In genomic region chr18:49041677-49042570, GRCh38 we compare ENCODE assay signal across 8 cellular contexts.
DNase-seq lines count a peak whose midpoint lies in the region; ATAC-seq and TF ChIP-seq lines count a peak whose summit lies in the region.

No MANE protein-coding gene starts in this region.

- H3K9me3 ChIP-seq in HEK293 (ENCODE audit: control insufficient read depth, insufficient read depth, low read depth, low read length): peaks cover 2% of the 10 kb centered on the region; the same call in 1 of the 2 replicates

- ATAC-seq in GM18867 (IDR thresholded peaks at IDR 0.05; ENCODE audit: unreplicated experiment): no peak
- ATAC-seq in HG02938 (IDR thresholded peaks at IDR 0.05; ENCODE audit: unreplicated experiment): no peak
- no peak for ATAC-seq in HG02870 (IDR thresholded peaks at IDR 0.05; ENCODE audit: unreplicated experiment)

- CTCF ChIA-PET in HEK293 (lab: Yijun Ruan, JAX): interaction anchor here (0.6 to 3.9 kb wide), 27 partner anchors 9 to 405 kb away, joined by 3 to 28 read pairs (median 4); no protein-coding TSS in a partner anchor

- H3K27ac ChIP-seq in HEK293 (ENCODE audit: extremely low read depth, low read depth, low read length): 0 out of 2 replicates have a peak overlapping the region, but pooled peaks have one; percentile 5

- peak; percentile 53 for DNase-seq in COR-L47 (lab: John Stamatoyannopoulos, UW)
- peak in 3 of 5 donors; percentile 27 to 45 (median 31) for DNase-seq in T-helper 1 cell
- peak; percentile 27 to 62 for DNase-seq in dermis microvascular lymphatic vessel endothelial cell (ENCODE audit: low read depth in 2 of 2)
- peak; percentile 40 for DNase-seq in mucosa of gallbladder (ENCODE audit: low spot score)

- H3K4me3 ChIP-seq in HEK293 (ENCODE audit: low read depth, low read length): no peak overlapping the region

- POLR2A ChIA-PET in HEK293 (lab: Yijun Ruan, JAX): interaction anchor here (0.8 to 3.0 kb wide), 5 partner anchors 20 to 94 kb away, joined by 3 to 17 read pairs (median 5); no protein-coding TSS in a partner anchor

- no peak; the same call in 1 of the 2 replicates for TF ChIP-seq CTCF in HEK293 (tag by site-specific recombination; IDR thresholded peaks at IDR 0.05)

- peaks cover 8 to 10% of the 10 kb centered on the region in 2 experiments for H3K36me3 ChIP-seq in HEK293 (ENCODE audit: control insufficient read depth in 2 of 2, insufficient read depth in 1 of 2, low read length in 2 of 2)

- H3K4me1 ChIP-seq in HEK293 (ENCODE audit: control insufficient read depth, insufficient read depth, low read length): no peaks in the 10 kb centered on the region

TF ChIP-seq in HEK293, 187 proteins besides CTCF, POLR2A, EP300 and RAD21:
- TF ChIP-seq ZNF660 (tag by site-specific recombination; IDR thresholded peaks at IDR 0.05) (peak; percentile 42; the same call in 1 of the 2 replicates), ZBTB48 (tag by site-specific recombination; IDR thresholded peaks at IDR 0.05) (0 out of 2 replicates have a peak, but pooled peaks have one; percentile 24), ZNF350 (tag by site-specific recombination; IDR thresholded peaks at IDR 0.05) (no peak), ZBTB1 (tag by site-specific recombination; IDR thresholded peaks at IDR 0.05) (no peak), MEIS1 (CRISPR knock-in tag; IDR thresholded peaks at IDR 0.05; ENCODE audit: borderline replicate concordance) (no peak), ZNF654 (tag by site-specific recombination; IDR thresholded peaks at IDR 0.05; ENCODE audit: low read depth) (0 out of 2 replicates have a peak, but pooled peaks have one; percentile 11), ZNF747 (tag by site-specific recombination; IDR thresholded peaks at IDR 0.05) (no peak), MYNN (tag by site-specific recombination; IDR thresholded peaks at IDR 0.05; ENCODE audit: borderline replicate concordance) (no peak), ZFHX2 (tag by site-specific recombination; conservative IDR thresholded peaks at IDR 0.05) (no peak)
TF ChIP-seq in HEK293: peak in this region for 3.
